ENCODE assay signal across 19 cellular contexts in genomic region chr2:7811073-7811472, GRCh38.
"Had no signal": no experiment of that assay in that cellular context is flagged by ENCODE, and none has a peak within 500 bp of the region (broad histone marks: within the 10 kb centered on the region; RNA-seq: fewer than 3 reads in every experiment).

No MANE protein-coding gene starts in this region.

- DNase-seq: KBM-7, MG63, NCI-H1092, NCI-H1105 treated with DMSO at 0.1 percent for 48 hours, NCI-H1417 treated with DMSO at 0.1 percent for 48 hours, NCI-H146, NCI-H1694 treated with DMSO at 0.1 percent for 48 hours, NCI-H1930, NCI-H2081, NCI-H2107, NCI-H2227 treated with DMSO at 0.1 percent for 48 hours, NCI-H524, NCI-H526 treated with DMSO at 0.1 percent for 48 hours, NCI-H748 treated with DMSO at 0.1 percent for 48 hours, Right ventricle myocardium superior, SIG-M5 had no signal

- H3K27ac ChIP-seq: SJSA1, SK-N-MC had no signal

- ATAC-seq: Panc1 had no signal

- H3K4me3 ChIP-seq: MG63, SJSA1, SK-N-MC had no signal

- H3K9me3 ChIP-seq: MG63, SJSA1 had no signal

- H3K36me3 ChIP-seq: MG63, SJSA1 had no signal

- H3K27me3 ChIP-seq: MG63, SJSA1 had no signal
